ENCODE assay signal across 14 cellular contexts in the genomic region with DNA sequence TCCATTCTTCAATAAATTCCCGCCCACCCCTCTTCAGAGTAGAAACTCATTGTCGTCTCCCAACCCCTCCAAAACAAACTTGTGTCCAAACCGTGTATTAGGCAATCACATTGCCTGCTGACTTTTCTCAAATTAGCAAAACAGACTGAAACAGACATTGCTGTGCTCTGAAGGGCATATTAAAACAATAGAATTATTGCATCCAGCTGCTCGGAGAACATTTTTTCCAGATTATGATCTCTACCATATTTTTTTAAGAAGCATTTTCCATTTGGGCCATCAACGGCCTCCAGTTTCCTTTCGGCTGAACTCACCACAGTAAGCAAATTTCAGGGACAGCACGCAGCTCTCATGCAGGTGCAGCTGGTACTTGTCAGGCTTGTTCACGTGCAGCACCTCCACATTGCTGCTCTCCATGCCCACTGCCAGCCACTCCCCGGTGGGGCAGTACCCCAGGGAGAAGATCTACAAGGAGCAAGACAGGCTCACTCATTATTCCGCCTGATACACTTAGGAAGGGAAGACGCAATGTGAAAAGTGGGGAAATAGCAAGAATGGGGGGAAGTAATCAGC.
"Had no signal": no experiment of that assay in that cellular context is flagged by ENCODE, and none has a peak within 500 bp of the region (broad histone marks: within the 10 kb centered on the region; RNA-seq: fewer than 3 reads in every experiment).

No MANE protein-coding gene starts in this region.

- ATAC-seq: activated naive CD8-positive, alpha-beta T cell treated with anti-CD3 and anti-CD28 coated beads, Interleukin-2, amount 50 U/mL, for 24 hours; gastrocnemius medialis; left ventricle myocardium superior; natural killer cell treated with Interleukin-12 subunit alpha and Interleukin-12 subunit beta and Interleukin-15 and Interleukin-18, amount 100 ng/mL, for 72 hours; upper lobe of right lung; WTC11 had no signal

- H3K9me3 ChIP-seq: esophagus muscularis mucosa, gastrocnemius medialis, upper lobe of right lung had no signal

- H3K4me1 ChIP-seq: gastrocnemius medialis had no signal

- H3K27me3 ChIP-seq: esophagus muscularis mucosa, gastrocnemius medialis, upper lobe of right lung had no signal

- H3K27ac ChIP-seq: coronary artery, gastrocnemius medialis, upper lobe of right lung had no signal

- DNase-seq: activated CD4-positive, alpha-beta T cell treated with anti-CD3 and anti-CD28 coated beads for 48 hours; activated naive CD4-positive, alpha-beta T cell treated with Interleukin-2 at 50 U/mL for 16 hours; activated naive CD8-positive, alpha-beta T cell treated with anti-CD3 and anti-CD28 coated beads, Interleukin-2, amount 50 U/mL, for 24 hours; caudate nucleus; gastrocnemius medialis; kidney; left ventricle myocardium superior; mesenchymal stem cell; stimulated activated CD4-positive, alpha-beta T cell treated with anti-CD3 and anti-CD28 coated beads, Interleukin-4, amount 100 ng/mL, for 24 hours; upper lobe of right lung had no signal

- FAIRE-seq: kidney had no signal

- H3K4me3 ChIP-seq: coronary artery, esophagus muscularis mucosa, gastrocnemius medialis, upper lobe of right lung had no signal
